ENCODE assay signal across 20 cellular contexts in genomic region chr21:44450999-44451398, GRCh38.
"Had no signal": no experiment of that assay in that cellular context is flagged by ENCODE, and none has a peak within 500 bp of the region (broad histone marks: within the 10 kb centered on the region; RNA-seq: fewer than 3 reads in every experiment).

No MANE protein-coding gene starts in this region.

- H3K4me1 Mint-ChIP-seq: activated naive CD4-positive, alpha-beta T cell treated with anti-CD3 and anti-CD28 coated beads, Interleukin-2, amount 50 U/mL, for 24 hours; activated naive CD8-positive, alpha-beta T cell treated with anti-CD3 and anti-CD28 coated beads, Interleukin-2, amount 50 U/mL, for 24 hours; memory B cell had no signal

- H3K27ac Mint-ChIP-seq: activated naive CD4-positive, alpha-beta T cell treated with anti-CD3 and anti-CD28 coated beads, Interleukin-2, amount 50 U/mL, for 24 hours; activated naive CD8-positive, alpha-beta T cell treated with anti-CD3 and anti-CD28 coated beads, Interleukin-2, amount 50 U/mL, for 24 hours; memory B cell; T-helper 2 cell treated with Interferon-gamma antibody and Interleukin-4, amounts not matched to agents 5 μg/mL and 100 μg/mL, for 36 hours had no signal

- ATAC-seq: activated CD4-positive, CD25-positive, alpha-beta regulatory T cell treated with anti-CD3 and anti-CD28 coated beads, Interleukin-2, amount 50 U/mL, for 24 hours; activated naive CD8-positive, alpha-beta T cell treated with anti-CD3 and anti-CD28 coated beads, Interleukin-2, amount 50 U/mL, for 24 hours; gastrocnemius medialis; naive thymus-derived CD8-positive, alpha-beta T cell had no signal

- H3K9me3 Mint-ChIP-seq: activated naive CD4-positive, alpha-beta T cell treated with anti-CD3 and anti-CD28 coated beads, Interleukin-2, amount 50 U/mL, for 24 hours had no signal

- H3K36me3 Mint-ChIP-seq: activated naive CD4-positive, alpha-beta T cell treated with anti-CD3 and anti-CD28 coated beads, Interleukin-2, amount 50 U/mL, for 24 hours; naive thymus-derived CD8-positive, alpha-beta T cell had no signal

- H3K4me3 Mint-ChIP-seq: activated naive CD4-positive, alpha-beta T cell treated with anti-CD3 and anti-CD28 coated beads, Interleukin-2, amount 50 U/mL, for 24 hours; activated naive CD8-positive, alpha-beta T cell treated with anti-CD3 and anti-CD28 coated beads, Interleukin-2, amount 50 U/mL, for 24 hours; memory B cell; naive thymus-derived CD8-positive, alpha-beta T cell; T-helper 2 cell treated with Interferon-gamma antibody and Interleukin-4, amounts not matched to agents 5 μg/mL and 100 μg/mL, for 36 hours had no signal

- DNase-seq: activated CD4-positive, alpha-beta T cell treated with anti-CD3 and anti-CD28 coated beads for 48 hours; activated CD4-positive, alpha-beta T cell treated with anti-CD3 and anti-CD28 coated beads, Interleukin-2, amount 50 U/mL, for 48 hours; activated CD8-positive, alpha-beta memory T cell treated with anti-CD3 and anti-CD28 coated beads for 24 hours; activated naive CD8-positive, alpha-beta T cell treated with anti-CD3 and anti-CD28 coated beads, Interleukin-2, amount 50 U/mL, for 24 hours; amygdala; central memory CD4-positive, alpha-beta T cell; effector CD8-positive, alpha-beta T cell; gastrocnemius medialis; hippocampal formation; retina; stimulated activated CD4-positive, alpha-beta T cell treated with anti-CD3 and anti-CD28 coated beads, Interleukin-1b, Interleukin-23, amount 100 ng/mL, for 48 hours; stimulated activated CD4-positive, alpha-beta T cell treated with anti-CD3 and anti-CD28 coated beads, Interleukin-4, amount 100 ng/mL, for 4 hours; stimulated activated CD8-positive, alpha-beta memory T cell treated with anti-CD3 and anti-CD28 coated beads, Interleukin-4, amount 100 ng/mL, for 48 hours; stimulated activated naive CD4-positive, alpha-beta T cell; T-helper 1 cell had no signal
